Comparison of ENCODE assay signal across 15 cellular contexts in the genomic region with DNA sequence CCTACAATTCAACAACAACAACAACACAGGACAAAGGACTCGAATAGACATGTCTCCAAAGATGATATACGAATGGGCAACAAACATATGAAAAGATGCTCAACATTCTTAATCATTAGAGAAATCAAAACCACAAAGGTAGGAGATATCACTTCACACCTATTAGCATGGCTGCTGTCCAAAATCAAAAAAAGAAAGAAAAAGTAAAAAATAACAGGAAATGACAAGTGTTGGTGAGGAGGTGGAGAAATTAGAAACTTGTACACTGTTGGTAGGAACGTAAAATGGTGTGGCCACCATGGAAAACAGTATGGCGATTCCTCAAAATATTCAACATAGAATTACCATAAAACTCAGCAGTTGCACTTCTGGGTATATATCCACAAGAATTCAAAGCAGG.
DNase-seq lines count a peak whose midpoint lies in the region; ATAC-seq, FAIRE-seq and TF ChIP-seq lines count a peak whose summit lies in the region.
"Had no signal": no experiment of that assay in that cellular context is flagged by ENCODE, and none has a peak within 500 bp of the region (broad histone marks: within the 10 kb centered on the region; RNA-seq: fewer than 3 reads in every experiment).

No MANE protein-coding gene starts in this region.

- peaks cover 3 to 4% of the 10 kb centered on the region in 2 donors for H3K36me3 Mint-ChIP-seq in activated T-cell treated with anti-CD3 and anti-CD28 coated beads, Interleukin-2, amount 50 U/mL, for 72 hours (ENCODE audit: insufficient read depth in 2 of 2)
- H3K36me3 Mint-ChIP-seq in activated T-cell treated with anti-CD3 and anti-CD28 coated beads, Interleukin-2, amount 50 U/mL, for 4 hours (ENCODE audit: insufficient read depth): no peaks in the 10 kb centered on the region
- H3K36me3 Mint-ChIP-seq in CD4-positive, alpha-beta T cell (ENCODE audit: low read depth): no peaks in the 10 kb centered on the region
- no peaks in the 10 kb centered on the region for H3K36me3 Mint-ChIP-seq in T-cell

- CTCF ChIA-PET in CD4-positive, alpha-beta T cell (lab: Charles Lee): no interaction called here
- CTCF ChIA-PET in T-cell (lab: Charles Lee) (no interaction called here), HepG2 (lab: Yijun Ruan, JAX; ENCODE audit: low intra/inter-chr PET ratio, low total read pairs) (no interaction called here)

- WGBS in HepG2 (ENCODE audit: low lambda C conversion rate): 86% methylated on average over 4 of the region's 4 CpGs

- H3K4me1 ChIP-seq in HepG2 (ENCODE audit: insufficient read depth, low read length): no peaks in the 10 kb centered on the region
- H3K4me1 ChIP-seq: A549 had no signal

- FAIRE-seq in colon (lab: Jason Lieb, UNC) (peak; percentile 24), HepG2 (lab: Jason Lieb, UNC) (no peak)
- FAIRE-seq: A549 had no signal

- H3K27ac ChIP-seq in CD4-positive, alpha-beta T cell (ENCODE audit: low read depth, low read length): no peak overlapping the region
- no peak overlapping the region for H3K27ac ChIP-seq in HepG2 (ENCODE audit: extremely low read length, insufficient read depth, low read length)
- H3K27ac ChIP-seq: A549 had no signal

- no peak for ATAC-seq in activated T-cell treated with anti-CD3 and anti-CD28 coated beads, Interleukin-2, amount 50 U/mL, for 72 hours (replicated peaks in 1 of 2)
- no peak for ATAC-seq in activated T-cell treated with anti-CD3 and anti-CD28 coated beads, Interleukin-2, amount 50 U/mL, for 4 hours
- no peak for ATAC-seq in CD4-positive, alpha-beta T cell (ENCODE audit: poor library complexity)
- ATAC-seq in T-cell (replicated peaks in 1 of 4): peak in 1 of 4 experiments; percentile 37
- no peak for ATAC-seq in HepG2
- ATAC-seq in HG02588 (IDR thresholded peaks at IDR 0.05; ENCODE audit: unreplicated experiment): no peak
- ATAC-seq: A549 had no signal

- intact Hi-C loops in CD4-positive, alpha-beta T cell (cut with DNase I, micrococcal nuclease): loop anchor here in 1 of 2 experiments (10.0 kb wide), 1 partner anchor 866 kb away; no protein-coding TSS in a partner anchor
- intact Hi-C loops in HepG2 (cut with micrococcal nuclease; ENCODE audit: unreplicated experiment): no loop called here

- TF ChIP-seq RAD21 in HepG2 (CRISPR knock-in tag; IDR thresholded peaks at IDR 0.05): no peak

- no peak overlapping the region for H3K4me2 ChIP-seq in HepG2 (ENCODE audit: low read depth, low read length)
- H3K4me2 ChIP-seq: A549 had no signal

- no peaks in the 10 kb centered on the region for H3K27me3 ChIP-seq in CD4-positive, alpha-beta T cell (ENCODE audit: control insufficient read depth, insufficient read depth, low read length)
- no peaks in the 10 kb centered on the region for H3K27me3 ChIP-seq in HepG2 (ENCODE audit: control insufficient read depth in 1 of 2, insufficient read depth in 2 of 2, low read length in 2 of 2)

- no peak for DNase-seq in activated T-cell treated with anti-CD3 and anti-CD28 coated beads, Interleukin-2, amount 50 U/mL, for 72 hours
- DNase-seq in activated T-cell treated with anti-CD3 and anti-CD28 coated beads, Interleukin-2, amount 50 U/mL, for 4 hours: no peak
- no peak for DNase-seq in CD4-positive, alpha-beta T cell
- DNase-seq in T-cell (no peak), HepG2 (ENCODE audit: low spot score) (no peak)
- no peak for DNase-seq in stimulated activated CD4-positive, alpha-beta T cell treated with anti-CD3 and anti-CD28 coated beads, Interleukin-1b, Interleukin-23, amount 100 ng/mL, for 48 hours
- DNase-seq: C1 segment of cervical spinal cord, IMR-90, NCI-H1105, NCI-H1694, NCI-H2227 treated with DMSO at 0.1 percent for 48 hours, NCI-H524 treated with DMSO at 0.1 percent for 48 hours had no signal

- TF ChIP-seq EP300 in HepG2 (IDR thresholded peaks at IDR 0.05; ENCODE audit: low read depth in 2 of 2, low read length in 2 of 2): no peak
- no peak for TF ChIP-seq EP300 in HepG2 (CRISPR knock-in tag; IDR thresholded peaks at IDR 0.05; ENCODE audit: borderline replicate concordance)

- no peak for TF ChIP-seq CTCF in CD4-positive, alpha-beta T cell (IDR thresholded peaks at IDR 0.05)
- no peak for TF ChIP-seq CTCF in HepG2 (CRISPR knock-in tag; IDR thresholded peaks at IDR 0.05)

- no peaks in the 10 kb centered on the region for H3K27me3 Mint-ChIP-seq in activated T-cell treated with anti-CD3 and anti-CD28 coated beads, Interleukin-2, amount 50 U/mL, for 72 hours (ENCODE audit: low read depth)
- no peaks in the 10 kb centered on the region for H3K27me3 Mint-ChIP-seq in activated T-cell treated with anti-CD3 and anti-CD28 coated beads, Interleukin-2, amount 50 U/mL, for 4 hours (ENCODE audit: low read depth)
- no peaks in the 10 kb centered on the region for H3K27me3 Mint-ChIP-seq in CD4-positive, alpha-beta T cell
- H3K27me3 Mint-ChIP-seq in T-cell: no peaks in the 10 kb centered on the region

- POLR2A ChIA-PET in CD4-positive, alpha-beta T cell (lab: Charles Lee): no interaction called here
- POLR2A ChIA-PET in T-cell (lab: Charles Lee) (no interaction called here), HepG2 (lab: Yijun Ruan, JAX) (no interaction called here)

- H3K79me2 ChIP-seq in HepG2 (ENCODE audit: insufficient read depth, low read length): no peaks in the 10 kb centered on the region

- H3K4me3 Mint-ChIP-seq in activated T-cell treated with anti-CD3 and anti-CD28 coated beads, Interleukin-2, amount 50 U/mL, for 72 hours: peak overlapping the region in 1 of 2 donors; percentile 52
- H3K4me3 Mint-ChIP-seq in activated T-cell treated with anti-CD3 and anti-CD28 coated beads, Interleukin-2, amount 50 U/mL, for 4 hours: no peak overlapping the region
- H3K4me3 Mint-ChIP-seq in CD4-positive, alpha-beta T cell: peak overlapping the region; percentile 14
- H3K4me3 Mint-ChIP-seq in T-cell: peak overlapping the region in 2 of 3 donors; percentile 29 to 39

- no peak for TF ChIP-seq POLR2A in HepG2 (IDR thresholded peaks at IDR 0.05; ENCODE audit: insufficient read depth in 1 of 2, low read depth in 2 of 2, low read length in 2 of 2)

- peaks cover 0 to 1% of the 10 kb centered on the region in 2 donors for H3K9me3 Mint-ChIP-seq in activated T-cell treated with anti-CD3 and anti-CD28 coated beads, Interleukin-2, amount 50 U/mL, for 72 hours
- H3K9me3 Mint-ChIP-seq in activated T-cell treated with anti-CD3 and anti-CD28 coated beads, Interleukin-2, amount 50 U/mL, for 4 hours: peaks cover 3% of the 10 kb centered on the region
- peaks cover 4% of the 10 kb centered on the region for H3K9me3 Mint-ChIP-seq in CD4-positive, alpha-beta T cell
- peaks cover 0 to 8% (median 3%) of the 10 kb centered on the region in 3 donors for H3K9me3 Mint-ChIP-seq in T-cell

- no peaks in the 10 kb centered on the region for H4K20me1 ChIP-seq in HepG2 (ENCODE audit: insufficient read depth, low read length)

- no TSS peak for BruUV-seq in HepG2 (replicated peaks; lab: Mats Ljungman, UMichigan)

- H3K9me3 ChIP-seq in CD4-positive, alpha-beta T cell (ENCODE audit: control insufficient read depth, low read length): no peaks in the 10 kb centered on the region
- H3K9me3 ChIP-seq in HepG2 (ENCODE audit: low read length): no peaks in the 10 kb centered on the region
- H3K9me3 ChIP-seq: A549 had no signal

- H3K4me3 ChIP-seq in HepG2 (replicated peaks in 1 of 3; ENCODE audit: insufficient read depth in 1 of 3, low read depth in 2 of 3, low read length in 3 of 3): no peak overlapping the region
- H3K4me3 ChIP-seq: A549 had no signal

- no peaks in the 10 kb centered on the region for H3K36me3 ChIP-seq in HepG2 (replicated peaks in 1 of 2; ENCODE audit: control insufficient read depth in 1 of 2, insufficient read depth in 2 of 2, low read length in 2 of 2)

- in situ Hi-C loops in HepG2 (cut with HindIII; ENCODE audit: extremely low pct_ligation_motif_present, low pct_unique_long_range_greater_than_20kb): no loop called here

- H3K4me1 Mint-ChIP-seq in activated T-cell treated with anti-CD3 and anti-CD28 coated beads, Interleukin-2, amount 50 U/mL, for 72 hours (ENCODE audit: low read depth): peaks cover 76% of the 10 kb centered on the region
- peaks cover 92% of the 10 kb centered on the region for H3K4me1 Mint-ChIP-seq in activated T-cell treated with anti-CD3 and anti-CD28 coated beads, Interleukin-2, amount 50 U/mL, for 4 hours (ENCODE audit: low read depth)
- H3K4me1 Mint-ChIP-seq in CD4-positive, alpha-beta T cell (ENCODE audit: low read depth): peaks cover 96% of the 10 kb centered on the region
- peaks cover 85 to 94% (median 91%) of the 10 kb centered on the region in 3 donors for H3K4me1 Mint-ChIP-seq in T-cell

- no peak overlapping the region for H2AFZ ChIP-seq in HepG2 (ENCODE audit: low read length)

- peak overlapping the region; percentile 87 for H3K27ac Mint-ChIP-seq in activated T-cell treated with anti-CD3 and anti-CD28 coated beads, Interleukin-2, amount 50 U/mL, for 72 hours
- H3K27ac Mint-ChIP-seq in CD4-positive, alpha-beta T cell: peak overlapping the region; percentile 40
- peak overlapping the region; percentile 57 to 86 for H3K27ac Mint-ChIP-seq in T-cell

- H3K9ac ChIP-seq in HepG2 (ENCODE audit: insufficient read depth, low read depth, low read length): no peak overlapping the region

TF ChIP-seq in HepG2, 621 proteins besides CTCF, POLR2A, EP300 and RAD21:
- TF ChIP-seq RORA (CRISPR knock-in tag; IDR thresholded peaks at IDR 0.05): no peak
